9 cellular contexts compared by ENCODE assay signal in genomic region chr4:26235500-26235899, GRCh38.
DNase-seq lines count a peak whose midpoint lies in the region; ATAC-seq and TF ChIP-seq lines count a peak whose summit lies in the region.
"Had no signal": no experiment of that assay in that cellular context is flagged by ENCODE, and none has a peak within 500 bp of the region (broad histone marks: within the 10 kb centered on the region; RNA-seq: fewer than 3 reads in every experiment).

No MANE protein-coding gene starts in this region.

- H3K27ac ChIP-seq in tibial nerve, result no peak overlapping the region

- H3K36me3 ChIP-seq in tibial nerve, result no peaks in the 10 kb centered on the region

- peaks cover 0 to 29% (median 9%) of the 10 kb centered on the region in 4 donors for H3K4me1 ChIP-seq in tibial nerve

- H3K27me3 ChIP-seq in tibial nerve, result no peaks in the 10 kb centered on the region

- H3K4me1 Mint-ChIP-seq in T-helper 17 cell (peaks cover 16% of the 10 kb centered on the region), type B pancreatic cell (ENCODE audit: unreplicated experiment) (peaks cover 20% of the 10 kb centered on the region)

- peak overlapping the region; percentile 3 for H3K27ac Mint-ChIP-seq in T-helper 17 cell
- H3K27ac Mint-ChIP-seq in type B pancreatic cell, result no peak overlapping the region
- H3K27ac Mint-ChIP-seq: activated naive CD8-positive, alpha-beta T cell had no signal

- H3K27me3 Mint-ChIP-seq in T-helper 17 cell (peaks cover 10% of the 10 kb centered on the region), type B pancreatic cell (no peaks in the 10 kb centered on the region)

- no peak overlapping the region for H3K4me3 ChIP-seq in tibial nerve

- H3K9me3 Mint-ChIP-seq in type B pancreatic cell, result no peaks in the 10 kb centered on the region

- DNase-seq in LHCN-M2 (ENCODE audit: low read depth), result peak; percentile 80
- no peak for DNase-seq in T-helper 17 cell
- peak; percentile 54 for DNase-seq in globus pallidus (ENCODE audit: low spot score)
- DNase-seq in tibial nerve (ENCODE audit: low spot score in 2 of 2), result peak; percentile 38 to 51
- DNase-seq in C1 segment of cervical spinal cord (lab: John Stamatoyannopoulos, UW), result no peak
- no peak for DNase-seq in SKM-1 (lab: John Stamatoyannopoulos, UW; ENCODE audit: unreplicated experiment)
- no peak for DNase-seq in type B pancreatic cell (ENCODE audit: extremely low spot score, unreplicated experiment)
- DNase-seq: stimulated activated CD4-positive, alpha-beta T cell treated with anti-CD3 and anti-CD28 coated beads, Interleukin-2, amount 100 ng/mL, for 24 hours had no signal

- TF ChIP-seq POLR2A in tibial nerve (IDR thresholded peaks at IDR 0.05), result no peak

- H3K9me3 ChIP-seq in T-helper 17 cell (ENCODE audit: control insufficient read depth, low read length, poor library complexity, severe bottlenecking), result no peaks in the 10 kb centered on the region
- no peaks in the 10 kb centered on the region for H3K9me3 ChIP-seq in tibial nerve

- TF ChIP-seq CTCF in tibial nerve (IDR thresholded peaks at IDR 0.05) (no peak), type B pancreatic cell (conservative IDR thresholded peaks at IDR 0.05) (no peak)

- ATAC-seq in T-helper 17 cell, result no peak

- TF ChIP-seq EP300 in tibial nerve (IDR thresholded peaks at IDR 0.05), result peak in 1 of 2 donors; percentile 51

- H3K4me3 Mint-ChIP-seq in T-helper 17 cell, result no peak overlapping the region
- H3K4me3 Mint-ChIP-seq in type B pancreatic cell, result no peak overlapping the region
- H3K4me3 Mint-ChIP-seq: activated naive CD8-positive, alpha-beta T cell had no signal

- H3K36me3 Mint-ChIP-seq in T-helper 17 cell (ENCODE audit: low read depth) (peaks cover 2% of the 10 kb centered on the region), type B pancreatic cell (no peaks in the 10 kb centered on the region)
- H3K36me3 Mint-ChIP-seq: activated naive CD8-positive, alpha-beta T cell had no signal

Comparison
In these comparisons a context has a peak if more than half of its experiments do, and no peak if none do; other contexts are left out.
1. DNase-seq: peak in LHCN-M2 (single experiment), globus pallidus (single experiment) and tibial nerve (2 of 2); none in T-helper 17 cell (0 of 3), C1 segment of cervical spinal cord (0 of 14), SKM-1 (single experiment) and type B pancreatic cell (single experiment).